Comparison of ENCODE assay signal across 24 cellular contexts in the genomic region with DNA sequence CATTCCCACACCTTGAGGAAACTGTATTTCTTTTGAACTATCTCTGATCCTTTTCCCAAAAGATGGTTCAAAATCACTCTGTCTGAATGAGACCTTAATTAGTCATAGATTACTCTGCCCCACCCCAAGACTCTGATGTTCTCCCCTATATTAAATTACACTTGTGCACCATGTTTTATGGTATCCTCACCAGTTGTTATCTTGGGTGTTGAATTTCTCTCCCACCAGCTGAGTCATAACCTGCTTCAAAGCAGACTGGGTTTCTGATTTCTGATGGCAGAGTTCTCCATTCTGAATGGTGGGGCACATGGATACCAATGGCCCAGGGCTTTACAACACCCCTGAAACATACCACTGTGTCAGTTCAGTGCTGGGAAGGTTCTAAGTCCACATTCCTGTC. TPM values are rescaled to one million over a fixed set of nuclear protein-coding genes. Genes with fewer than 3 reads are reported as not detected.
DNase-seq lines count a peak whose midpoint lies in the region; ATAC-seq, FAIRE-seq and TF ChIP-seq lines count a peak whose summit lies in the region.
"Had no signal": no experiment of that assay in that cellular context is flagged by ENCODE, and none has a peak within 500 bp of the region (broad histone marks: within the 10 kb centered on the region; RNA-seq: fewer than 3 reads in every experiment).

No MANE protein-coding gene starts in this region.

- H3K27me3 Mint-ChIP-seq in glutamatergic neuron (ENCODE audit: unreplicated experiment): no peaks in the 10 kb centered on the region

- H3K9me3 Mint-ChIP-seq in glutamatergic neuron (ENCODE audit: unreplicated experiment): no peaks in the 10 kb centered on the region
- H3K9me3 Mint-ChIP-seq: GM23338 had no signal

- no peak overlapping the region for H3K27ac Mint-ChIP-seq in glutamatergic neuron (ENCODE audit: unreplicated experiment)
- H3K27ac Mint-ChIP-seq: CD8-positive, alpha-beta T cell; GM23338 had no signal

- no peak for FAIRE-seq in small intestine (lab: Jason Lieb, UNC)
- FAIRE-seq: GM12892, GM18507 had no signal

- H3K4me1 Mint-ChIP-seq in glutamatergic neuron (ENCODE audit: low read depth, unreplicated experiment): no peaks in the 10 kb centered on the region
- H3K4me1 Mint-ChIP-seq: GM23338 had no signal

- no peaks in the 10 kb centered on the region for H3K36me3 ChIP-seq in small intestine (ENCODE audit: control insufficient read depth in 2 of 2, insufficient read depth in 2 of 2, low read length in 2 of 2)
- H3K36me3 ChIP-seq: SJCRH30 had no signal

- intact Hi-C loops in left colon (cut with DNase I, micrococcal nuclease): no loop called here

- no peaks in the 10 kb centered on the region for H3K9me3 ChIP-seq in small intestine (ENCODE audit: control insufficient read depth, low read depth)
- H3K9me3 ChIP-seq: SJCRH30 had no signal

- no peak overlapping the region for H3K4me3 Mint-ChIP-seq in glutamatergic neuron (ENCODE audit: unreplicated experiment)
- H3K4me3 Mint-ChIP-seq: CD8-positive, alpha-beta T cell; GM23338 had no signal

- no peaks in the 10 kb centered on the region for H3K4me1 ChIP-seq in small intestine (ENCODE audit: control insufficient read depth in 2 of 2, insufficient read depth in 1 of 2, low read depth in 1 of 2, low read length in 1 of 2)

- no peak overlapping the region for H3K4me3 ChIP-seq in small intestine (ENCODE audit: low read depth in 1 of 2, low read length in 2 of 2)
- H3K4me3 ChIP-seq: GM23338, SJCRH30 had no signal

- no peaks in the 10 kb centered on the region for H3K36me3 Mint-ChIP-seq in glutamatergic neuron (ENCODE audit: unreplicated experiment)
- H3K36me3 Mint-ChIP-seq: CD8-positive, alpha-beta T cell had no signal

- DNase-seq in HS-27A (ENCODE audit: low read depth) (peak; percentile 8), SW480 (ENCODE audit: low spot score) (peak; percentile 32), left colon (no peak), small intestine (peak; percentile 45), glutamatergic neuron (no peak), AG20443 (ENCODE audit: low spot score) (no peak)
- no peak for DNase-seq in stimulated activated CD8-positive, alpha-beta memory T cell treated with anti-CD3 and anti-CD28 coated beads, Interleukin-4, amount 100 ng/mL, for 48 hours
- DNase-seq: AML-193; C1 segment of cervical spinal cord; CD8-positive, alpha-beta T cell; DND-41; Karpas-422; NCI-H187; NCI-H226; NCI-H510A treated with DMSO at 0.1 percent for 48 hours; NCI-H82 had no signal

- no peak for TF ChIP-seq CTCF in glutamatergic neuron (IDR thresholded peaks at IDR 0.05; ENCODE audit: partially characterized antibody, unreplicated experiment)

- peak; percentile 67 for ATAC-seq in left colon
- ATAC-seq: CD8-positive, alpha-beta T cell; GM23338; HCT116; Panc1 had no signal

- no peaks in the 10 kb centered on the region for H3K27me3 ChIP-seq in small intestine (ENCODE audit: control insufficient read depth in 2 of 2, insufficient read depth in 2 of 2, low read length in 2 of 2)
- H3K27me3 ChIP-seq: SJCRH30 had no signal

- no peak overlapping the region for H3K27ac ChIP-seq in small intestine (ENCODE audit: low read depth in 1 of 2, low read length in 1 of 2)
- H3K27ac ChIP-seq: SJCRH30 had no signal

RNA-seq across cellular contexts. Expression of a gene that starts 15.0 kb away (rescaled TPM):
- total RNA-seq in left colon (not detected), glutamatergic neuron (ENCODE audit: unreplicated experiment) (0.47 TPM)
- polyA plus RNA-seq in small intestine: under 1 TPM in 1 of 3 donors, not detected in 2; 0.10 TPM
- total RNA-seq: G401, MCF 10A, SJCRH30 had no signal
- polyA plus RNA-seq: GM23338 had no signal

Comparison
In these comparisons a context has a peak if more than half of its experiments do, and no peak if none do; other contexts are left out.
1. DNase-seq: peak in HS-27A (single experiment), SW480 (single experiment) and small intestine (single experiment); none in left colon (0 of 2), stimulated activated CD8-positive, alpha-beta memory T cell treated with anti-CD3 and anti-CD28 coated beads, Interleukin-4, amount 100 ng/mL, for 48 hours (single experiment), glutamatergic neuron (single experiment) and AG20443 (single experiment).